Comparison of ENCODE assay signal across 8 cellular contexts in the genomic region with DNA sequence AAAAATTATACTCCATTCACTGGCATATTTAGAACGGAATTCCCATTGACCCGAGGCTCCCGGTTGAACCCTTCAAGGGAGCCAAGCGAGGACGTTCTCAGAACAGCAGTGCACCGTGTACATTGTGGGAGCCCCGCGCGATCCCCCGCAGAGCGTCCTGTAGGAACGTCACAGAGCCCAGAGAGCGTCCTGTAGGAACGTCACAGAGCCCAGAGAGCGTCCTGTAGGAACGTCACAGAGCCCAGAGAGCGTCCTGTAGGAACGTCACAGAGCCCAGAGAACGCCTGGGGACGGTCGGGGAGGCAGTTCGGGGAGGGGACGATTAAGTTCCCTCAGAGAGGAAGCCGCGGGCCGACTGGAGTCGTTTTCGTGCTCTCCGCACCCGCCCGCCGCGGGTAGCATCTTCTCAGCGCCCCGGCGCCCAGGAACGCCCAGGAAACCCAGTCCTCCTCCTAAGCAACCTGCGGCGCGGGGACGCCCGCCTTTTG. TPM values are rescaled to one million over a fixed set of nuclear protein-coding genes. Genes with fewer than 3 reads are reported as not detected.
DNase-seq lines count a peak whose midpoint lies in the region; ATAC-seq and TF ChIP-seq lines count a peak whose summit lies in the region.

No MANE protein-coding gene starts in this region.

- H3K27ac ChIP-seq in SJCRH30 = peak overlapping the region; percentile 54
- H3K27ac ChIP-seq in iPS DF 6.9 (ENCODE audit: low read length) = no peak overlapping the region

- ATAC-seq in GM19452 (IDR thresholded peaks at IDR 0.05; ENCODE audit: unreplicated experiment) (peak; percentile 45), HG03520 (IDR thresholded peaks at IDR 0.05; ENCODE audit: unreplicated experiment) (peak; percentile 45)

- DNase-seq in DMS53 treated with DMSO at 0.1 percent for 48 hours (lab: John Stamatoyannopoulos, UW; ENCODE audit: unreplicated experiment) (peak; percentile 42), SJCRH30 (peak; percentile 71 to 77), astrocyte of the cerebellum (ENCODE audit: low read depth) (no peak), iPS DF 6.9 (ENCODE audit: low read depth, low spot score) (no peak), skeletal muscle cell (ENCODE audit: low read depth) (peak; percentile 25), pons (ENCODE audit: low spot score) (no peak)

- no peaks in the 10 kb centered on the region for H3K27me3 ChIP-seq in SJCRH30
- H3K27me3 ChIP-seq in iPS DF 6.9 (ENCODE audit: control insufficient read depth, insufficient read depth, low read length) = no peaks in the 10 kb centered on the region

- WGBS in iPS DF 6.9 (ENCODE audit: insufficient coverage, insufficient read length) = no CpG with 5 or more reads among the region's 42 CpGs

- peaks cover 8% of the 10 kb centered on the region; the same call in 1 of the 2 replicates for H3K36me3 ChIP-seq in SJCRH30
- H3K36me3 ChIP-seq in iPS DF 6.9 (ENCODE audit: control insufficient read depth, insufficient read depth, low read length) = no peaks in the 10 kb centered on the region

- H3K4me1 ChIP-seq in SJCRH30 = peaks cover 8% of the 10 kb centered on the region; the same call in 1 of the 2 replicates
- H3K4me1 ChIP-seq in iPS DF 6.9 (ENCODE audit: control insufficient read depth, insufficient read depth, low read length) = no peaks in the 10 kb centered on the region

- H3K4me3 ChIP-seq in SJCRH30 (peak overlapping the region; percentile 90), astrocyte of the cerebellum (ENCODE audit: low read depth, low read length) (peak overlapping the region; percentile 67), iPS DF 6.9 (ENCODE audit: low read length) (peak overlapping the region; percentile 92; the same call in 1 of the 2 replicates), skeletal muscle cell (ENCODE audit: low read depth, low read length) (peak overlapping the region; percentile 64)

- in situ Hi-C loops in astrocyte of the cerebellum (cut with HindIII; ENCODE audit: low sequenced_read_pairs) = loop anchor here (25.0 kb wide), 1 partner anchor 289 kb away; no protein-coding TSS in a partner anchor

- no peak for TF ChIP-seq CTCF in astrocyte of the cerebellum (IDR thresholded peaks at IDR 0.05; ENCODE audit: low read depth, low read length, missing control alignments)

- no peaks in the 10 kb centered on the region for H3K9me3 ChIP-seq in SJCRH30 (replicated peaks)
- H3K9me3 ChIP-seq in iPS DF 6.9 (ENCODE audit: control insufficient read depth, insufficient read depth, low read length) = no peaks in the 10 kb centered on the region

RNA-seq across cellular contexts. Expression of gene ATP1B3, which starts 0.5 kb away (rescaled TPM):
- 87.8 and 94.3 TPM in 2 replicates for total RNA-seq in SJCRH30 (2014; rRNA removed; shearing (Covaris generic))

Comparison
In these comparisons a context has a peak if more than half of its experiments do, and no peak if none do; other contexts are left out.
1. DNase-seq: peak in DMS53 treated with DMSO at 0.1 percent for 48 hours (single experiment), SJCRH30 (2 of 2) and skeletal muscle cell (single experiment); none in astrocyte of the cerebellum (single experiment), iPS DF 6.9 (single experiment) and pons (single experiment).
2. Peak in every context shown above with its lines, with median percentiles within 50 percentile points of each other: H3K4me3 ChIP-seq.